Comparison of ENCODE assay signal across 1 cellular context in the genomic region with DNA sequence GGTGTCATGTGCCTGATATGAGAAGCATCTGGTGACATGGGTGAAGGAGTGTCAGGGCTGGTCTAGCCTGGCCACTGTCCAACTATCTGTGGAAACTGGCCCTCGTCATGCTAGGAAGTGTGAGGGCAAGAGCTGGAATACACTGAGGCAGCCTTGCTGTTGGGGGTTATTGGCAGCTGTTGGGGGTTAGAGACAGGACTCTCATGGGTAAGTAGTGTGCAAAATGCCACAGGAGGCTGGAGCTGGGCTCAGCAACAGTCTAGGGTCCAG.
TF ChIP-seq lines count a peak whose summit lies in the region.

No MANE protein-coding gene starts in this region.

TF ChIP-seq in H1, 55 proteins besides CTCF, POLR2A, EP300 and RAD21:
- no peak for TF ChIP-seq BCL11A (IDR thresholded peaks at IDR 0.05; ENCODE audit: low read depth in 2 of 2, low read length in 2 of 2)
- no peak for TF ChIP-seq ASH2L (IDR thresholded peaks at IDR 0.05; ENCODE audit: low read length)
- TF ChIP-seq, protein P1, sequence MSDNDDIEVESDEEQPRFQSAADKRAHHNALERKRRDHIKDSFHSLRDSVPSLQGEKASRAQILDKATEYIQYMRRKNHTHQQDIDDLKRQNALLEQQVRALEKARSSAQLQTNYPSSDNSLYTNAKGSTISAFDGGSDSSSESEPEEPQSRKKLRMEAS (IDR thresholded peaks at IDR 0.05): no peak
- no peak for TF ChIP-seq SAP30 (IDR thresholded peaks at IDR 0.05; ENCODE audit: insufficient read depth, insufficient replicate concordance, low read length)
- TF ChIP-seq SIX5 (IDR thresholded peaks at IDR 0.05; ENCODE audit: low read depth, low read length): no peak
- no peak for TF ChIP-seq CHD1 (IDR thresholded peaks at IDR 0.05; ENCODE audit: low read depth, low read length)
- no peak for TF ChIP-seq KDM1A (IDR thresholded peaks at IDR 0.05; ENCODE audit: borderline replicate concordance, low read length)
TF ChIP-seq in H1: peak in this region for 0.
